11 cellular contexts compared by ENCODE assay signal in genomic region chr11:86510674-86511073, GRCh38.
"Had no signal": no experiment of that assay in that cellular context is flagged by ENCODE, and none has a peak within 500 bp of the region (broad histone marks: within the 10 kb centered on the region; RNA-seq: fewer than 3 reads in every experiment).

No MANE protein-coding gene starts in this region.

- H3K9me3 Mint-ChIP-seq: activated naive CD4-positive, alpha-beta T cell treated with anti-CD3 and anti-CD28 coated beads, Interleukin-2, amount 50 U/mL, for 24 hours; nephron had no signal

- H3K4me1 Mint-ChIP-seq: activated naive CD4-positive, alpha-beta T cell treated with anti-CD3 and anti-CD28 coated beads, Interleukin-2, amount 50 U/mL, for 24 hours had no signal

- DNase-seq: activated CD4-positive, alpha-beta T cell treated with anti-CD3 and anti-CD28 coated beads for 1 hour; activated CD8-positive, alpha-beta memory T cell treated with anti-CD3 and anti-CD28 coated beads, Interleukin-2, amount 50 U/mL, for 48 hours; activated CD8-positive, alpha-beta T cell treated with anti-CD3 and anti-CD28 coated beads, Interleukin-2, amount 10 ng/mL, durations not matched to agents 7 days and 5 days; head of caudate nucleus; mucosa of descending colon; psoas muscle; stimulated activated CD4-positive, alpha-beta T cell treated with anti-CD3 and anti-CD28 coated beads, Interleukin-12 subunit alpha, Interleukin-12 subunit beta, amount 100 ng/mL, for 4 hours; stimulated activated naive CD4-positive, alpha-beta T cell; T1000 had no signal

- H3K4me1 ChIP-seq: psoas muscle had no signal

- H3K9me3 ChIP-seq: mucosa of descending colon, psoas muscle had no signal

- H3K27ac Mint-ChIP-seq: activated CD8-positive, alpha-beta T cell treated with anti-CD3 and anti-CD28 coated beads, Interleukin-2, amount 10 ng/mL, durations not matched to agents 7 days and 5 days; activated naive CD4-positive, alpha-beta T cell treated with anti-CD3 and anti-CD28 coated beads, Interleukin-2, amount 50 U/mL, for 24 hours; nephron had no signal

- H3K4me3 ChIP-seq: mucosa of descending colon, psoas muscle had no signal

- H3K36me3 Mint-ChIP-seq: activated naive CD4-positive, alpha-beta T cell treated with anti-CD3 and anti-CD28 coated beads, Interleukin-2, amount 50 U/mL, for 24 hours had no signal

- ATAC-seq: activated CD8-positive, alpha-beta T cell treated with anti-CD3 and anti-CD28 coated beads, Interleukin-2, amount 10 ng/mL, durations not matched to agents 7 days and 5 days had no signal

- H3K27me3 Mint-ChIP-seq: activated naive CD4-positive, alpha-beta T cell treated with anti-CD3 and anti-CD28 coated beads, Interleukin-2, amount 50 U/mL, for 24 hours had no signal

- H3K4me3 Mint-ChIP-seq: activated CD8-positive, alpha-beta T cell treated with anti-CD3 and anti-CD28 coated beads, Interleukin-2, amount 10 ng/mL, durations not matched to agents 7 days and 5 days; activated naive CD4-positive, alpha-beta T cell treated with anti-CD3 and anti-CD28 coated beads, Interleukin-2, amount 50 U/mL, for 24 hours; nephron had no signal

- H3K27ac ChIP-seq: psoas muscle had no signal
